ENCODE assay signal across 3 cellular contexts in genomic region chr20:48500900-48501299, GRCh38.
DNase-seq lines count a peak whose midpoint lies in the region; ATAC-seq and TF ChIP-seq lines count a peak whose summit lies in the region.
"Not testable (repeated sequence)": the region's sequence is repeated elsewhere in the genome, so short reads cannot be mapped to it uniquely, and the experiment has no call there.

No MANE protein-coding gene starts in this region.

- H3K4me3 ChIP-seq in BLaER1; RWPE2 (ENCODE audit: severe bottlenecking); coronary artery: not testable (repeated sequence)

- not testable (repeated sequence) for H3K36me3 ChIP-seq in BLaER1; RWPE2 (ENCODE audit: low read depth)

- H3K27me3 ChIP-seq in BLaER1 = not testable (repeated sequence)
- H3K27me3 ChIP-seq in RWPE2 (ENCODE audit: insufficient read depth, poor library complexity, severe bottlenecking) = peaks cover 54% of the 10 kb centered on the region

- DNase-seq in RWPE2 (ENCODE audit: low spot score) = peak; percentile 66
- peak; percentile 36 for DNase-seq in coronary artery (ENCODE audit: low spot score)

- H3K27ac ChIP-seq in BLaER1; RWPE2 (ENCODE audit: poor library complexity, severe bottlenecking); coronary artery: not testable (repeated sequence)

- peak overlapping the region; percentile 4; the same call in 1 of the 2 replicates for H3K4me2 ChIP-seq in BLaER1

- TF ChIP-seq CTCF in RWPE2 (IDR thresholded peaks at IDR 0.05; ENCODE audit: poor library complexity, severe bottlenecking); coronary artery (IDR thresholded peaks at IDR 0.05): not testable (repeated sequence)

- not testable (repeated sequence) for ATAC-seq in RWPE2 (ENCODE audit: low read depth)

- not testable (repeated sequence) for H3K9ac ChIP-seq in BLaER1

- peaks cover 11% of the 10 kb centered on the region for H3K4me1 ChIP-seq in BLaER1
- not testable (repeated sequence) for H3K4me1 ChIP-seq in RWPE2 (ENCODE audit: insufficient read depth, poor library complexity, severe bottlenecking)

- H3K9me3 ChIP-seq in BLaER1 = peaks cover 12% of the 10 kb centered on the region
- H3K9me3 ChIP-seq in RWPE2 (ENCODE audit: severe bottlenecking) = not testable (repeated sequence)

- H4K20me1 ChIP-seq in BLaER1 = not testable (repeated sequence)
